Comparison of ENCODE assay signal across 8 cellular contexts in the genomic region with DNA sequence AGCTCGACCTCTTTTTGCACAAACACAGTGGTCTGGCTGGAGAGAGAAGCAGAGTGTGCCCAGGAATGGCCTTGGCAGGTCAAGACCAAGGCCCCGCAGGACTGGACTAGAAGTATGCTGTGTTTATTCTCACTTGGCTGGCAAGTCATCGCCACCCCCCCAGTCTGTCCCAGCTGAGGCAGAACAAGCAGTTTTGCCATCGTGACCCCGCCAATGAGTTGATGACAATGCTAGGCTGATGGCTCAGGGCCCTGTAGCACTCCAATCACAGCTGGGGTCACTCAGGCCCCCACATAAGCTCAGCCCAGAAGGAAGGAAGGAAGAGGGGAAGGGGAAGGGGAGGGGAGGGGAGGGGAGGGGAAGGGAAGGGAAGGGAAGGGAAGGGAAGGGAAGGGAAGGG.
"Had no signal": no experiment of that assay in that cellular context is flagged by ENCODE, and none has a peak within 500 bp of the region (broad histone marks: within the 10 kb centered on the region; RNA-seq: fewer than 3 reads in every experiment).

No MANE protein-coding gene starts in this region.

- H3K9me3 ChIP-seq: HAP-1 had no signal

- H3K4me1 ChIP-seq: HAP-1 had no signal

- FAIRE-seq: HepG2 had no signal

- H3K36me3 ChIP-seq: HAP-1 had no signal

- DNase-seq: H7, HFFc6, KBM-7 had no signal

- H3K4me3 ChIP-seq: GM23338, HAP-1 had no signal

- ATAC-seq: GM23338, HCT116, HepG2 had no signal

- H3K36me3 Mint-ChIP-seq: IgD-negative memory B cell had no signal

- H3K27ac Mint-ChIP-seq: GM23338, HFFc6, IgD-negative memory B cell had no signal

- H3K9me3 Mint-ChIP-seq: GM23338, HFFc6, IgD-negative memory B cell had no signal

- H3K4me3 Mint-ChIP-seq: GM23338, HFFc6, IgD-negative memory B cell had no signal

- H3K4me1 Mint-ChIP-seq: GM23338, IgD-negative memory B cell had no signal
